30 cellular contexts compared by ENCODE assay signal in genomic region chr18:5747678-5748077, GRCh38.
"Had no signal": no experiment of that assay in that cellular context is flagged by ENCODE, and none has a peak within 500 bp of the region (broad histone marks: within the 10 kb centered on the region; RNA-seq: fewer than 3 reads in every experiment).

No MANE protein-coding gene starts in this region.

- FAIRE-seq: TTC549 had no signal

- H3K4me1 ChIP-seq: SJCRH30 had no signal

- ATAC-seq: activated CD8-positive, alpha-beta T cell treated with anti-CD3 and anti-CD28 coated beads for 36 hours; activated T-cell treated with anti-CD3 and anti-CD28 coated beads, Interleukin-2, amount 50 U/mL, for 72 hours; activated T-helper 17 cell treated with anti-CD3 and anti-CD28 coated beads, Interleukin-2, amount 50 U/mL, for 72 hours; Panc1 had no signal

- H3K4me3 ChIP-seq: cardiac muscle cell, SJCRH30, SK-N-MC had no signal

- DNase-seq: activated CD4-positive, alpha-beta T cell treated with anti-CD3 and anti-CD28 coated beads, Interleukin-2, amount 10 ng/mL, durations not matched to agents 24 days and 14 days; activated CD4-positive, alpha-beta T cell treated with anti-CD3 and anti-CD28 coated beads, Interleukin-2, amount 50 U/mL, for 4 hours; activated CD8-positive, alpha-beta T cell treated with anti-CD3 and anti-CD28 coated beads for 36 hours; activated effector memory CD4-positive, alpha-beta T cell treated with anti-CD3 and anti-CD28 coated beads, Interleukin-2, amount 50 U/mL, for 16 hours; activated naive CD4-positive, alpha-beta T cell; activated naive CD4-positive, alpha-beta T cell treated with anti-CD3 and anti-CD28 coated beads, Interleukin-2, amount 50 U/mL, for 16 hours; activated naive CD8-positive, alpha-beta T cell treated with anti-CD3 and anti-CD28 coated beads for 36 hours; activated T-cell treated with anti-CD3 and anti-CD28 coated beads, Interleukin-2, amount 50 U/mL, for 1 hour; activated T-cell treated with anti-CD3 and anti-CD28 coated beads, Interleukin-2, amount 50 U/mL, for 72 hours; amniotic stem cell; aorta; MM.1S; MV-4-11; NCI-H1092; NCI-H146; NCI-H187; NCI-H2029 treated with DMSO at 0.1 percent for 48 hours; NCI-H2107; NCI-H510A; NCI-H526; SHP77; SJCRH30 had no signal

- H3K27ac ChIP-seq: cardiac muscle cell, SJCRH30, SK-N-MC had no signal

- H3K4me3 Mint-ChIP-seq: activated CD4-positive, alpha-beta T cell treated with anti-CD3 and anti-CD28 coated beads, Interleukin-2, amount 10 ng/mL, durations not matched to agents 24 days and 14 days; activated CD8-positive, alpha-beta T cell treated with anti-CD3 and anti-CD28 coated beads for 36 hours; activated naive CD8-positive, alpha-beta T cell treated with anti-CD3 and anti-CD28 coated beads for 36 hours; activated T-cell treated with anti-CD3 and anti-CD28 coated beads, Interleukin-2, amount 50 U/mL, for 72 hours; activated T-helper 17 cell treated with anti-CD3 and anti-CD28 coated beads, Interleukin-2, amount 50 U/mL, for 72 hours; central memory CD8-positive, alpha-beta T cell; T-helper 1 cell treated with Interleukin-12 subunit alpha and Interleukin-12 subunit beta and Interleukin-4 antibody, amounts not matched to agents 30 μg/mL and 1 μg/mL, for 36 hours; T-helper 2 cell treated with Interferon-gamma antibody and Interleukin-4, amounts not matched to agents 5 μg/mL and 100 μg/mL, for 36 hours had no signal

- H3K4me1 Mint-ChIP-seq: activated CD4-positive, alpha-beta T cell treated with anti-CD3 and anti-CD28 coated beads, Interleukin-2, amount 10 ng/mL, durations not matched to agents 24 days and 14 days; activated naive CD8-positive, alpha-beta T cell treated with anti-CD3 and anti-CD28 coated beads for 36 hours; activated T-helper 17 cell treated with anti-CD3 and anti-CD28 coated beads, Interleukin-2, amount 50 U/mL, for 72 hours; central memory CD8-positive, alpha-beta T cell had no signal

- H3K27me3 Mint-ChIP-seq: activated CD4-positive, alpha-beta T cell treated with anti-CD3 and anti-CD28 coated beads, Interleukin-2, amount 10 ng/mL, durations not matched to agents 24 days and 14 days; central memory CD8-positive, alpha-beta T cell had no signal

- H3K27ac Mint-ChIP-seq: activated CD4-positive, alpha-beta T cell treated with anti-CD3 and anti-CD28 coated beads, Interleukin-2, amount 10 ng/mL, durations not matched to agents 24 days and 14 days; activated CD8-positive, alpha-beta T cell treated with anti-CD3 and anti-CD28 coated beads for 36 hours; activated naive CD8-positive, alpha-beta T cell treated with anti-CD3 and anti-CD28 coated beads for 36 hours; activated T-cell treated with anti-CD3 and anti-CD28 coated beads, Interleukin-2, amount 50 U/mL, for 72 hours; activated T-helper 17 cell treated with anti-CD3 and anti-CD28 coated beads, Interleukin-2, amount 50 U/mL, for 72 hours; T-helper 1 cell treated with Interleukin-12 subunit alpha and Interleukin-12 subunit beta and Interleukin-4 antibody, amounts not matched to agents 30 μg/mL and 1 μg/mL, for 36 hours; T-helper 2 cell treated with Interferon-gamma antibody and Interleukin-4, amounts not matched to agents 5 μg/mL and 100 μg/mL, for 36 hours had no signal

- H3K27me3 ChIP-seq: cardiac muscle cell, SJCRH30 had no signal

- H3K36me3 Mint-ChIP-seq: activated naive CD8-positive, alpha-beta T cell treated with anti-CD3 and anti-CD28 coated beads for 36 hours had no signal

- H3K36me3 ChIP-seq: cardiac muscle cell, SJCRH30 had no signal

- H3K9me3 Mint-ChIP-seq: activated CD4-positive, alpha-beta T cell treated with anti-CD3 and anti-CD28 coated beads, Interleukin-2, amount 10 ng/mL, durations not matched to agents 24 days and 14 days; activated naive CD8-positive, alpha-beta T cell treated with anti-CD3 and anti-CD28 coated beads for 36 hours; T-helper 1 cell treated with Interleukin-12 subunit alpha and Interleukin-12 subunit beta and Interleukin-4 antibody, amounts not matched to agents 30 μg/mL and 1 μg/mL, for 36 hours; T-helper 2 cell treated with Interferon-gamma antibody and Interleukin-4, amounts not matched to agents 5 μg/mL and 100 μg/mL, for 36 hours had no signal

- H3K9me3 ChIP-seq: SJCRH30 had no signal
